In genomic region chr7:155793720-155794119, GRCh38 we compare ENCODE assay signal across 22 cellular contexts. TPM values are rescaled to one million over a fixed set of nuclear protein-coding genes. Genes with fewer than 3 reads are reported as not detected.
"Had no signal": no experiment of that assay in that cellular context is flagged by ENCODE, and none has a peak within 500 bp of the region (broad histone marks: within the 10 kb centered on the region; RNA-seq: fewer than 3 reads in every experiment).

No MANE protein-coding gene starts in this region.

- H3K4me1 Mint-ChIP-seq: endodermal cell, nephron had no signal

- ATAC-seq: heart right ventricle, left lobe of liver had no signal

- H3K36me3 Mint-ChIP-seq: type B pancreatic cell had no signal

- H3K9me3 Mint-ChIP-seq: type B pancreatic cell had no signal

- H3K27ac Mint-ChIP-seq: endodermal cell, nephron, type B pancreatic cell had no signal

- H3K27ac ChIP-seq: coronary artery, heart right ventricle, sigmoid colon, stomach had no signal

- DNase-seq: effector CD4-positive, alpha-beta T cell; endodermal cell; erythroblast; foreskin melanocyte; heart right ventricle; hypothalamus; kidney glomerular epithelial cell; mesenchymal stem cell; midbrain; sigmoid colon; stimulated activated CD4-positive, alpha-beta T cell treated with anti-CD3 and anti-CD28 coated beads, Interleukin-12 subunit alpha, Interleukin-12 subunit beta, amount 100 ng/mL, for 4 hours; stimulated activated naive CD4-positive, alpha-beta T cell; stomach; substantia nigra had no signal

- H3K36me3 ChIP-seq: heart right ventricle, sigmoid colon, stomach had no signal

- H3K4me3 ChIP-seq: coronary artery, heart right ventricle, lung, sigmoid colon, skin epidermis, stomach had no signal

- H3K9me3 ChIP-seq: heart right ventricle, sigmoid colon, stomach had no signal

- H3K4me3 Mint-ChIP-seq: endodermal cell, nephron, type B pancreatic cell had no signal

RNA-seq across cellular contexts. Expression of gene SHH, which starts 18.5 kb away (rescaled TPM):
- total RNA-seq: endothelial cell of umbilical vein, heart right ventricle, omental fat pad, sigmoid colon had no signal
- polyA plus RNA-seq: endothelial cell of umbilical vein, heart right ventricle had no signal
